ENCODE assay signal across 17 cellular contexts in the genomic region with DNA sequence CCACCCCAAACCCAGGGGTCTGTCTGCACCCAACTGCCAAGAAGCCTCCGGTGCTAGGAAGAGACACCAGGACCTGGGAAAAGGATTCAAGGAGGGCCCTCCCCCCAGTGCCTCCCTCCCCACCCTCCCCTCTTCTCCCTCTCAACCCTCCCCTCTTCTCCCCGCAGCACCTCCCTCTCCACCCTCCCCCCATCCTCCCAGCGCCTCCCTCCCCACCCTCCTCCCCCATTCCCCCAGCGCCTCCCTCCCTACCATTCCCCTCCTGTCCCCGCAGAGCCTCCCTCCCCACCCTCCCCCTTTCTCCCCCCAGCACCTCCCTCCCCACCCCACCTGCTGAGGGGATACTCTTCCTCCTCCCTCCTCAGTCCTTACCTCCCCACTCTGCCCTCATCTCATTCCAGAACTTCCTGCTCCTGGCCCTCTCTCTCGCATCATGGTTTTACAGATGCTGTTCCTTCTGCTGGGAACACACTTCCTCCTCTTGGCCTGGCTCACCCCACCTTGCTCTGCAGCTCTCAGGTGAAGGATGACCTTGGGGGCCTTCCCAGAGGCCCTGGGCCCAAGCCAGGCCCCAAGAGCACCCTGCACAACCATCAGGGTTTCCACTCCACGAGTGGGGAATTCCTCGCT. TPM values are rescaled to one million over a fixed set of nuclear protein-coding genes. Genes with fewer than 3 reads are reported as not detected.
DNase-seq lines count a peak whose midpoint lies in the region; ATAC-seq and TF ChIP-seq lines count a peak whose summit lies in the region.
"Had no signal": no experiment of that assay in that cellular context is flagged by ENCODE, and none has a peak within 500 bp of the region (broad histone marks: within the 10 kb centered on the region; RNA-seq: fewer than 3 reads in every experiment).

No MANE protein-coding gene starts in this region.

- peaks cover 37% of the 10 kb centered on the region for H3K4me1 Mint-ChIP-seq in nephron progenitor cell
- peaks cover 12% of the 10 kb centered on the region for H3K4me1 Mint-ChIP-seq in endodermal cell

- H3K9me3 ChIP-seq in BLaER1 treated with 17β-estradiol and CSF1 and Interleukin-3, amounts not matched to agents 10 nM and 100 nM (replicated peaks in 1 of 11), result no peaks in the 10 kb centered on the region
- no peaks in the 10 kb centered on the region for H3K9me3 ChIP-seq in SK-N-MC (ENCODE audit: low read depth, low read length)
- H3K9me3 ChIP-seq in endodermal cell (ENCODE audit: control insufficient read depth, low read length), result no peaks in the 10 kb centered on the region

- ATAC-seq in HG03139 (IDR thresholded peaks at IDR 0.05; ENCODE audit: unreplicated experiment), result no peak

- WGBS in endodermal cell (ENCODE audit: insufficient coverage in 1 of 2, insufficient read length in 1 of 2), 2 experiments, result 85 to 97% methylated on average over 3 to 4 of the region's 8 CpGs

- TF ChIP-seq CTCF in nephron progenitor cell (IDR thresholded peaks at IDR 0.05) (no peak), endodermal cell (conservative IDR thresholded peaks at IDR 0.05) (no peak)

- H3K36me3 Mint-ChIP-seq in nephron progenitor cell (ENCODE audit: low read depth), result peaks cover 4% of the 10 kb centered on the region
- peaks cover 4% of the 10 kb centered on the region for H3K36me3 Mint-ChIP-seq in endodermal cell (ENCODE audit: low read depth)
- H3K36me3 Mint-ChIP-seq: brain had no signal

- DNase-seq in DMS53 treated with DMSO at 0.1 percent for 48 hours (lab: John Stamatoyannopoulos, UW; ENCODE audit: unreplicated experiment) (peak; percentile 77), SK-N-MC (ENCODE audit: low read depth, low spot score) (no peak), nephron progenitor cell (no peak), kidney glomerular epithelial cell (lab: John Stamatoyannopoulos, UW) (no peak), endodermal cell (no peak)
- DNase-seq in activated CD4-positive, CD25-positive, alpha-beta regulatory T cell treated with anti-CD3 and anti-CD28 coated beads, Interleukin-2, amount 50 U/mL, for 72 hours, result no peak
- DNase-seq: activated CD4-positive, CD25-positive, alpha-beta regulatory T cell; activated naive CD4-positive, alpha-beta T cell treated with anti-CD3 and anti-CD28 coated beads, Interleukin-2, amount 50 U/mL, for 16 hours; effector CD8-positive, alpha-beta T cell; NCI-H1694; RPMI8226; T-helper 1 cell had no signal

- H3K4me1 ChIP-seq in BLaER1 treated with 17β-estradiol and CSF1 and Interleukin-3, amounts not matched to agents 10 nM and 100 nM, result peaks cover 82 to 94% (median 93%) of the 10 kb centered on the region in 10 experiments
- peaks cover 6% of the 10 kb centered on the region for H3K4me1 ChIP-seq in endodermal cell (ENCODE audit: control insufficient read depth, insufficient read depth, low read length)

- H3K4me3 Mint-ChIP-seq in nephron progenitor cell, result no peak overlapping the region
- no peak overlapping the region for H3K4me3 Mint-ChIP-seq in endodermal cell
- H3K4me3 Mint-ChIP-seq: B cell had no signal

- H3K9me3 Mint-ChIP-seq in nephron progenitor cell (no peaks in the 10 kb centered on the region), endodermal cell (no peaks in the 10 kb centered on the region)
- H3K9me3 Mint-ChIP-seq: brain had no signal

- H3K9ac ChIP-seq in BLaER1 treated with 17β-estradiol and CSF1 and Interleukin-3, amounts not matched to agents 10 nM and 100 nM, result peak overlapping the region in 10 of 11 experiments; percentile 20 to 73 (median 59); a peak in 15 of 22 replicates
- H3K9ac ChIP-seq in SK-N-MC (ENCODE audit: insufficient read length), result peak overlapping the region; percentile 47
- H3K9ac ChIP-seq in endodermal cell (ENCODE audit: extremely low read depth, low read length, poor library complexity, severe bottlenecking), result no peak overlapping the region

- peaks cover 3% of the 10 kb centered on the region for H3K27me3 Mint-ChIP-seq in nephron progenitor cell (ENCODE audit: low read depth, poor library complexity)
- no peaks in the 10 kb centered on the region for H3K27me3 Mint-ChIP-seq in endodermal cell (ENCODE audit: insufficient read depth)
- H3K27me3 Mint-ChIP-seq: B cell had no signal

- H3K4me3 ChIP-seq in BLaER1 treated with 17β-estradiol and CSF1 and Interleukin-3, amounts not matched to agents 10 nM and 100 nM, result no peak overlapping the region; a peak in 1 of 20 replicates
- H3K4me3 ChIP-seq in SK-N-MC (peak overlapping the region; percentile 38), endodermal cell (ENCODE audit: low read length) (no peak overlapping the region)

- peak overlapping the region in 8 of 11 experiments; percentile 1 to 83 (median 60); a peak in 10 of 22 replicates for H3K27ac ChIP-seq in BLaER1 treated with 17β-estradiol and CSF1 and Interleukin-3, amounts not matched to agents 10 nM and 100 nM
- H3K27ac ChIP-seq in SK-N-MC (peak overlapping the region; percentile 99), endodermal cell (ENCODE audit: low read depth, low read length) (no peak overlapping the region)

- peaks cover 0 to 8% (median 0%) of the 10 kb centered on the region in 11 experiments; a peak in 6 of 22 replicates for H3K36me3 ChIP-seq in BLaER1 treated with 17β-estradiol and CSF1 and Interleukin-3, amounts not matched to agents 10 nM and 100 nM
- no peaks in the 10 kb centered on the region for H3K36me3 ChIP-seq in SK-N-MC (ENCODE audit: insufficient read depth, low read length)
- H3K36me3 ChIP-seq in endodermal cell (ENCODE audit: control insufficient read depth, insufficient read depth, low read length), result no peaks in the 10 kb centered on the region

- H3K27ac Mint-ChIP-seq in nephron progenitor cell (peak overlapping the region; percentile 58), endodermal cell (no peak overlapping the region)
- H3K27ac Mint-ChIP-seq: B cell had no signal

- H3K27me3 ChIP-seq in BLaER1 treated with 17β-estradiol and CSF1 and Interleukin-3, amounts not matched to agents 10 nM and 100 nM, result no peaks in the 10 kb centered on the region
- H3K27me3 ChIP-seq in endodermal cell (ENCODE audit: control insufficient read depth, insufficient read depth, low read length, poor library complexity, severe bottlenecking), result no peaks in the 10 kb centered on the region

- peaks cover 0 to 36% (median 8%) of the 10 kb centered on the region in 11 experiments; a peak in 9 of 22 replicates for H4K20me1 ChIP-seq in BLaER1 treated with 17β-estradiol and CSF1 and Interleukin-3, amounts not matched to agents 10 nM and 100 nM

- H3K4me2 ChIP-seq in BLaER1 treated with 17β-estradiol and CSF1 and Interleukin-3, amounts not matched to agents 10 nM and 100 nM, result peak overlapping the region; percentile 90 to 99 (median 95)

RNA-seq across cellular contexts. Expression of gene NTHL1, which starts 4.9 kb away (rescaled TPM):
- 10 to 100 TPM; 43.2 to 46.1 TPM for total RNA-seq in endodermal cell
- 31.0 TPM for polyA plus RNA-seq in endodermal cell (2013, experiment 1 of 2)
- 29.8 TPM for polyA plus RNA-seq in endodermal cell (2013, experiment 2 of 2)

RNA-seq across cellular contexts. Expression of gene TSC2, which starts 5.0 kb away (rescaled TPM):
- 100 to 1,000 TPM; 166 to 192 TPM for total RNA-seq in endodermal cell
- polyA plus RNA-seq in endodermal cell (2013, experiment 1 of 2), result 81.6 TPM
- polyA plus RNA-seq in endodermal cell (2013, experiment 2 of 2), result 74.5 TPM

RNA-seq across cellular contexts. Expression of gene NHERF2, which starts 16.1 kb away (rescaled TPM):
- 10 to 100 TPM; 20.1 to 25.5 TPM for total RNA-seq in endodermal cell
- 13.4 TPM for polyA plus RNA-seq in endodermal cell (2013, experiment 1 of 2)
- polyA plus RNA-seq in endodermal cell (2013, experiment 2 of 2), result 11.3 TPM

RNA-seq across cellular contexts. Expression of gene NPW, which starts 23.2 kb away (rescaled TPM):
- total RNA-seq in endodermal cell, result 1 to 10 TPM; 1.2 to 1.9 TPM
- 2.0 TPM for polyA plus RNA-seq in endodermal cell (2013, experiment 1 of 2)
- 1.6 TPM for polyA plus RNA-seq in endodermal cell (2013, experiment 2 of 2)
- total RNA-seq: osteoblast had no signal

RNA-seq across cellular contexts. Expression of gene ZNF598, which starts 33.2 kb away (rescaled TPM):
- 10 to 100 TPM; 45.6 to 49.5 TPM for total RNA-seq in endodermal cell
- 33.5 TPM for polyA plus RNA-seq in endodermal cell (2013, experiment 1 of 2)
- 27.9 TPM for polyA plus RNA-seq in endodermal cell (2013, experiment 2 of 2)
